8 cellular contexts compared by ENCODE assay signal in genomic region chr1:198465201-198466144, GRCh38.
DNase-seq lines count a peak whose midpoint lies in the region; ATAC-seq, FAIRE-seq and TF ChIP-seq lines count a peak whose summit lies in the region.

No MANE protein-coding gene starts in this region.

- H3K27ac Mint-ChIP-seq in brain, result peak overlapping the region in 3 of 5 experiments; percentile 34 to 46 (median 41)

- TF ChIP-seq CTCF in 22Rv1 (IDR thresholded peaks at IDR 0.05), result peak; percentile 85
- peak; percentile 55 for TF ChIP-seq CTCF in GM10248 (IDR thresholded peaks at IDR 0.05; ENCODE audit: control extremely low read depth, extremely low read depth, low read depth, missing control alignments)
- peak; percentile 84 to 86 for TF ChIP-seq CTCF in brain (conservative IDR thresholded peaks at IDR 0.05)
- peak; percentile 28 to 34 for TF ChIP-seq CTCF in suprapubic skin (IDR thresholded peaks at IDR 0.05)

- peak; percentile 98 for FAIRE-seq in islet of Langerhans (lab: Jason Lieb, UNC)

- H3K36me3 ChIP-seq in suprapubic skin, result no peaks in the 10 kb centered on the region

- peak; percentile 80 for ATAC-seq in HG03354 (IDR thresholded peaks at IDR 0.05; ENCODE audit: poor library complexity, severe bottlenecking, unreplicated experiment)
- no peak for ATAC-seq in HG02970 (IDR thresholded peaks at IDR 0.05; ENCODE audit: low FRiP score, unreplicated experiment)

- H3K9me3 ChIP-seq in suprapubic skin, result no peaks in the 10 kb centered on the region

- CTCF ChIA-PET in GM10248 (lab: Yijun Ruan, JAX), result interaction anchor here (0.8 to 2.0 kb wide), 3 partner anchors 16 to 851 kb away, joined by 3 to 5 read pairs (median 4); no protein-coding TSS in a partner anchor

- no peaks in the 10 kb centered on the region for H3K27me3 ChIP-seq in suprapubic skin

- WGBS in suprapubic skin, result 34% methylated on average over 3 of the region's 3 CpGs

- peaks cover 19% of the 10 kb centered on the region for H3K4me1 Mint-ChIP-seq in brain

- no peak overlapping the region for H3K4me3 ChIP-seq in suprapubic skin

- H3K27me3 Mint-ChIP-seq in brain, result peaks cover 3% of the 10 kb centered on the region

- no peak for TF ChIP-seq POLR2A in suprapubic skin (IDR thresholded peaks at IDR 0.05)

- POLR2A ChIA-PET in GM10248 (lab: Yijun Ruan, JAX), result no interaction called here

- H3K9me3 Mint-ChIP-seq in brain, result no peaks in the 10 kb centered on the region

- TF ChIP-seq EP300 in suprapubic skin (IDR thresholded peaks at IDR 0.05), result no peak

- no peaks in the 10 kb centered on the region for H3K4me1 ChIP-seq in suprapubic skin

- DNase-seq in GM10248 (ENCODE audit: extremely low spot score) (peak; percentile 21), NCI-H524 treated with DMSO at 0.1 percent for 48 hours (lab: John Stamatoyannopoulos, UW) (peak; percentile 10), suprapubic skin (ENCODE audit: low spot score in 2 of 2) (no peak)

- H3K36me3 Mint-ChIP-seq in brain, result no peaks in the 10 kb centered on the region

- no peak overlapping the region for H3K4me3 Mint-ChIP-seq in brain

- no peak overlapping the region for H3K27ac ChIP-seq in 22Rv1
- H3K27ac ChIP-seq in suprapubic skin, result no peak overlapping the region

Comparison
In these comparisons a context has a peak if more than half of its experiments do, and no peak if none do; other contexts are left out.
1. CTCF ChIP-seq: peak in every context shown above with its lines; median percentile 85 in 22Rv1; 85 in brain; 55 in GM10248; 31 in suprapubic skin.
2. DNase-seq: peak in GM10248 (single experiment) and NCI-H524 treated with DMSO at 0.1 percent for 48 hours (single experiment); none in suprapubic skin (0 of 2).